In the genomic region with DNA sequence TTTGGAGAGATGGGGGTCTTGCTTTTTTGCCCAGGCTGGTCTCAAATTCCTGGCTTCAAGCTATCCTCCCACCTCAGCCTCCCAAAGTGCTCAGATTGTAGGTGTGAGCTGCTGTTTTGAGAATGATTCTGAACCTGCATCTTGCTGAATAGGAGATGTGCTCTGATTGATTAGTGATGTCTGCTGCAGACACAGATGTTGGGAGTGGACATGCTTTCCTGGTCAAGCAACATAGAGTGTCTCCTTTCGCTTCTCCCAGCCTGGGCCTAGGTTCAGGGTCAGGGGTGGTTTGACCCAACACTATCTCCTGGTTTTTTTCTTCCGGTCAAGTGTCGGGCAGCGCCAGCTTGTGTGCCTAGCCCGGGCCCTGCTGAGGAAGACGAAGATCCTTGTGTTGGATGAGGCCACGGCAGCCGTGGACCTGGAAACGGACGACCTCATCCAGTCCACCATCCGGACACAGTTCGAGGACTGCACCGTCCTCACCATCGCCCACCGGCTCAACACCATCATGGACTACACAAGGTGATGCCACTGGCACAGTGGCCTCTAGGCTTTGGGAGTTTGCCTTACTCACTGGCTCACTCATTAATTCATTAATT, we compare ENCODE assay signal across 24 cellular contexts.
DNase-seq lines count a peak whose midpoint lies in the region; ATAC-seq, FAIRE-seq and TF ChIP-seq lines count a peak whose summit lies in the region.
"Had no signal": no experiment of that assay in that cellular context is flagged by ENCODE, and none has a peak within 500 bp of the region (broad histone marks: within the 10 kb centered on the region; RNA-seq: fewer than 3 reads in every experiment).

No MANE protein-coding gene starts in this region.

- no peak for TF ChIP-seq POLR2A in K562 (conservative IDR thresholded peaks at IDR 0.05)

- no peaks in the 10 kb centered on the region for H3K79me2 ChIP-seq in K562 (ENCODE audit: control insufficient read depth, insufficient read depth, low read length)

- no peak for FAIRE-seq in K562 (lab: Jason Lieb, UNC)
- no peak for FAIRE-seq in kidney (lab: Jason Lieb, UNC)
- FAIRE-seq: A549, D721Med, G401.6, GM12891, GM19239 had no signal

- no peaks in the 10 kb centered on the region for H3K4me1 ChIP-seq in right atrium auricular region
- no peaks in the 10 kb centered on the region for H3K4me1 ChIP-seq in K562 (replicated peaks in 1 of 2; ENCODE audit: control insufficient read depth in 2 of 2, insufficient read depth in 2 of 2, low read length in 2 of 2)
- no peaks in the 10 kb centered on the region for H3K4me1 ChIP-seq in kidney (ENCODE audit: control insufficient read depth in 1 of 2, insufficient read depth in 1 of 2, low read depth in 1 of 2, low read length in 2 of 2)
- H3K4me1 ChIP-seq: Caco-2 had no signal

- H3K36me3 Mint-ChIP-seq in chondrocyte (ENCODE audit: low read depth) (peaks cover 41% of the 10 kb centered on the region), osteocyte (ENCODE audit: unreplicated experiment) (peaks cover 58% of the 10 kb centered on the region)

- H3K4me1 Mint-ChIP-seq in chondrocyte (ENCODE audit: low read depth) (no peaks in the 10 kb centered on the region), osteocyte (ENCODE audit: unreplicated experiment) (no peaks in the 10 kb centered on the region)

- no peak overlapping the region for H3K27ac ChIP-seq in right atrium auricular region
- no peak overlapping the region for H3K27ac ChIP-seq in K562 (ENCODE audit: extremely low read depth, low read depth, low read length)
- no peak overlapping the region for H3K27ac ChIP-seq in kidney (ENCODE audit: low read depth in 2 of 2, low read length in 2 of 2)
- H3K27ac ChIP-seq: 22Rv1; A549; BLaER1 treated with 17β-estradiol and CSF1 and Interleukin-3, amounts not matched to agents 10 nM and 100 nM; C4-2B had no signal

- H3K27me3 Mint-ChIP-seq in chondrocyte (ENCODE audit: low read depth) (no peaks in the 10 kb centered on the region), osteocyte (ENCODE audit: unreplicated experiment) (no peaks in the 10 kb centered on the region)
- H3K27me3 Mint-ChIP-seq: B cell; CD4-positive, alpha-beta T cell had no signal

- 99% methylated on average over 13 of the region's 15 CpGs for WGBS in K562 (ENCODE audit: insufficient coverage, low coverage, missing lambda C conversion rate)

- in situ Hi-C loops in K562 (cut with MboI): no loop called here

- TF ChIP-seq RAD21 in K562 (CRISPR knock-in tag; conservative IDR thresholded peaks at IDR 0.05 in 1 of 2, IDR thresholded peaks at IDR 0.05 in 1 of 2): no peak

- DNase-seq in left ventricle myocardium superior: peak; percentile 25
- DNase-seq in right atrium auricular region (ENCODE audit: low spot score): no peak
- DNase-seq in K562 (ENCODE audit: extremely low read depth in 1 of 4, low spot score in 3 of 4): no peak
- DNase-seq in chondrocyte (ENCODE audit: low spot score): peak; percentile 70
- peak; percentile 65 for DNase-seq in kidney
- DNase-seq in anterior cingulate cortex (lab: John Stamatoyannopoulos, UW): no peak
- no peak for DNase-seq in osteocyte (ENCODE audit: extremely low spot score, unreplicated experiment)
- no peak for DNase-seq in activated naive CD4-positive, alpha-beta T cell treated with anti-CD3 and anti-CD28 coated beads, Interleukin-2, amount 50 U/mL, for 16 hours
- DNase-seq: AML-193; Caco-2; Calu3; CD4-positive, alpha-beta T cell; CD8-positive, alpha-beta T cell; DMS79 treated with DMSO at 0.1 percent for 48 hours; GF-D8 had no signal

- ATAC-seq in left ventricle myocardium superior (no peak), K562 (no peak)
- ATAC-seq: A549; CD8-positive, alpha-beta T cell had no signal

- BruUV-seq in K562 (replicated peaks; lab: Mats Ljungman, UMichigan): no TSS peak

- H3K9me3 Mint-ChIP-seq in chondrocyte (ENCODE audit: low read depth) (no peaks in the 10 kb centered on the region), osteocyte (ENCODE audit: unreplicated experiment) (no peaks in the 10 kb centered on the region)
- H3K9me3 Mint-ChIP-seq: CD4-positive, alpha-beta T cell; CD8-positive, alpha-beta T cell had no signal

- no peaks in the 10 kb centered on the region for H4K20me1 ChIP-seq in K562 (replicated peaks; ENCODE audit: control insufficient read depth, insufficient read depth, low read length)

- TF ChIP-seq CTCF in right atrium auricular region (IDR thresholded peaks at IDR 0.05) (no peak), K562 (IDR thresholded peaks at IDR 0.05 in 2 of 3, conservative IDR thresholded peaks at IDR 0.05 in 1 of 3; ENCODE audit: insufficient read depth in 2 of 3, low read depth in 1 of 3, low read length in 3 of 3) (no peak), chondrocyte (IDR thresholded peaks at IDR 0.05) (no peak), kidney (IDR thresholded peaks at IDR 0.05; ENCODE audit: borderline replicate concordance, extremely low read depth, insufficient read depth) (no peak), osteocyte (IDR thresholded peaks at IDR 0.05) (no peak)

- no peaks in the 10 kb centered on the region for H3K9me3 ChIP-seq in right atrium auricular region
- H3K9me3 ChIP-seq in K562 (replicated peaks; ENCODE audit: control insufficient read depth, insufficient read depth, low read depth, low read length): no peaks in the 10 kb centered on the region
- no peaks in the 10 kb centered on the region for H3K9me3 ChIP-seq in kidney (ENCODE audit: control insufficient read depth in 1 of 2, low read length in 2 of 2)
- H3K9me3 ChIP-seq: A549; BLaER1 treated with 17β-estradiol and CSF1 and Interleukin-3, amounts not matched to agents 10 nM and 100 nM; Caco-2 had no signal

- H3K4me3 Mint-ChIP-seq in chondrocyte (ENCODE audit: unreplicated experiment) (no peak overlapping the region), osteocyte (ENCODE audit: unreplicated experiment) (no peak overlapping the region)
- H3K4me3 Mint-ChIP-seq: B cell; CD4-positive, alpha-beta T cell; CD8-positive, alpha-beta T cell had no signal

- POLR2A ChIA-PET in K562 (lab: Yijun Ruan, JAX): interaction anchor here (1.2 kb wide), 1 partner anchor 10 kb away, joined by 5 read pairs; no protein-coding TSS in a partner anchor

- H2AFZ ChIP-seq in K562 (ENCODE audit: low read depth, low read length): no peak overlapping the region

- intact Hi-C loops in left ventricle myocardium superior (cut with micrococcal nuclease): loop anchor here (10.0 kb wide), 1 partner anchor 373 kb away; no protein-coding TSS in a partner anchor
- intact Hi-C loops in K562 (cut with micrococcal nuclease): loop anchor here (5.0 kb wide), 1 partner anchor 44 kb away; no protein-coding TSS in a partner anchor
- intact Hi-C loops in kidney (cut with DNase I): no loop called here

- H3K4me2 ChIP-seq in K562 (ENCODE audit: insufficient read depth, low read length): no peak overlapping the region
- H3K4me2 ChIP-seq: A549; BLaER1 treated with 17β-estradiol and CSF1 and Interleukin-3, amounts not matched to agents 10 nM and 100 nM had no signal

- H3K36me3 ChIP-seq in right atrium auricular region (peaks cover 83% of the 10 kb centered on the region), K562 (ENCODE audit: control insufficient read depth, insufficient read depth, low read length) (peaks cover 85% of the 10 kb centered on the region; the same call in 2 of the 3 replicates), kidney (ENCODE audit: control insufficient read depth in 1 of 2, insufficient read depth in 2 of 2, low read length in 2 of 2) (peaks cover 15 to 29% of the 10 kb centered on the region in 2 donors)

- H3K9me1 ChIP-seq in K562 (ENCODE audit: control insufficient read depth, insufficient read depth, low read length): no peaks in the 10 kb centered on the region

- TF ChIP-seq EP300 in K562 (IDR thresholded peaks at IDR 0.05; ENCODE audit: low read length): no peak

- CTCF ChIA-PET in K562 (lab: Yijun Ruan, JAX; ENCODE audit: low intra/inter-chr PET ratio): no interaction called here

- no peak overlapping the region for H3K4me3 ChIP-seq in right atrium auricular region
- H3K4me3 ChIP-seq in K562: no peak overlapping the region
- no peak overlapping the region for H3K4me3 ChIP-seq in kidney (ENCODE audit: low read length in 2 of 2)
- H3K4me3 ChIP-seq: A549; BLaER1 treated with 17β-estradiol and CSF1 and Interleukin-3, amounts not matched to agents 10 nM and 100 nM had no signal

- H3K9ac ChIP-seq in K562 (ENCODE audit: insufficient read depth in 1 of 2, low read depth in 2 of 2, low read length in 2 of 2) (no peak overlapping the region), kidney (ENCODE audit: low read length in 2 of 2) (no peak overlapping the region)
- H3K9ac ChIP-seq: BLaER1 treated with 17β-estradiol and CSF1 and Interleukin-3, amounts not matched to agents 10 nM and 100 nM had no signal

- H3K27me3 ChIP-seq in right atrium auricular region: no peaks in the 10 kb centered on the region
- H3K27me3 ChIP-seq in K562 (ENCODE audit: control insufficient read depth in 2 of 2, insufficient read depth in 2 of 2, low read length in 2 of 2): no peaks in the 10 kb centered on the region
- H3K27me3 ChIP-seq: BLaER1 treated with 17β-estradiol and CSF1 and Interleukin-3, amounts not matched to agents 10 nM and 100 nM had no signal

- H3K27ac Mint-ChIP-seq in chondrocyte (ENCODE audit: unreplicated experiment): no peak overlapping the region
- H3K27ac Mint-ChIP-seq in osteocyte (ENCODE audit: unreplicated experiment): no peak overlapping the region
- H3K27ac Mint-ChIP-seq: B cell; CD4-positive, alpha-beta T cell; CD8-positive, alpha-beta T cell had no signal

TF ChIP-seq in K562, 482 proteins besides CTCF, POLR2A, EP300 and RAD21:
- 0 out of 2 replicates have a peak, but pooled peaks have one; percentile 62 for TF ChIP-seq ZBTB17 (CRISPR knock-in tag; IDR thresholded peaks at IDR 0.05)
- TF ChIP-seq ZNF23 (CRISPR knock-in tag; IDR thresholded peaks at IDR 0.05): peak; percentile 80
- TF ChIP-seq ZNF695 (CRISPR knock-in tag; IDR thresholded peaks at IDR 0.05): no peak

Comparison
In these comparisons a context has a peak if more than half of its experiments do, and no peak if none do; other contexts are left out.
1. DNase-seq: peak in left ventricle myocardium superior (single experiment), chondrocyte (single experiment) and kidney (single experiment); none in right atrium auricular region (single experiment), K562 (0 of 4), anterior cingulate cortex (0 of 58), osteocyte (single experiment) and activated naive CD4-positive, alpha-beta T cell treated with anti-CD3 and anti-CD28 coated beads, Interleukin-2, amount 50 U/mL, for 16 hours (single experiment).